ENCODE assay signal across 16 cellular contexts in genomic region chr21:41570791-41571355, GRCh38.
DNase-seq lines count a peak whose midpoint lies in the region; ATAC-seq and TF ChIP-seq lines count a peak whose summit lies in the region.
"Had no signal": no experiment of that assay in that cellular context is flagged by ENCODE, and none has a peak within 500 bp of the region (broad histone marks: within the 10 kb centered on the region; RNA-seq: fewer than 3 reads in every experiment).

No MANE protein-coding gene starts in this region.

- no peaks in the 10 kb centered on the region for H3K36me3 Mint-ChIP-seq in T-helper 2 cell treated with Interferon-gamma antibody and Interleukin-4, amounts not matched to agents 5 μg/mL and 100 μg/mL, for 36 hours (ENCODE audit: low read depth)

- CTCF ChIA-PET in OCI-LY7 (lab: Charles Lee; ENCODE audit: unreplicated experiment) = no interaction called here

- peak; percentile 27 for DNase-seq in OCI-LY7 (ENCODE audit: low spot score)
- DNase-seq in T-helper 2 cell treated with Interferon-gamma antibody and Interleukin-4, amounts not matched to agents 5 μg/mL and 100 μg/mL, for 36 hours (ENCODE audit: low spot score) = no peak
- no peak for DNase-seq in NCI-H146 (lab: John Stamatoyannopoulos, UW)
- DNase-seq: activated CD8-positive, alpha-beta T cell treated with anti-CD3 and anti-CD28 coated beads for 36 hours; activated naive CD4-positive, alpha-beta T cell; heart left ventricle; NCI-H2107; Peyer's patch had no signal

- no peaks in the 10 kb centered on the region for H3K4me1 Mint-ChIP-seq in T-helper 2 cell treated with Interferon-gamma antibody and Interleukin-4, amounts not matched to agents 5 μg/mL and 100 μg/mL, for 36 hours (ENCODE audit: low read depth)
- H3K4me1 Mint-ChIP-seq: neural crest cell had no signal

- H3K9me3 ChIP-seq in OCI-LY7 (ENCODE audit: low read length) = no peaks in the 10 kb centered on the region

- H3K27ac Mint-ChIP-seq in T-helper 2 cell treated with Interferon-gamma antibody and Interleukin-4, amounts not matched to agents 5 μg/mL and 100 μg/mL, for 36 hours = no peak overlapping the region
- H3K27ac Mint-ChIP-seq: activated CD8-positive, alpha-beta T cell treated with anti-CD3 and anti-CD28 coated beads for 36 hours had no signal

- no peak overlapping the region for H3K4me3 ChIP-seq in OCI-LY7 (ENCODE audit: low read depth, low read length, poor library complexity, severe bottlenecking)
- H3K4me3 ChIP-seq: BLaER1 treated with 17β-estradiol and CSF1 and Interleukin-3, amounts not matched to agents 10 nM and 100 nM; cardiac muscle cell; heart left ventricle; Peyer's patch had no signal

- no peak for TF ChIP-seq CTCF in OCI-LY7 (conservative IDR thresholded peaks at IDR 0.05; ENCODE audit: low read length)

- H2AFZ ChIP-seq in OCI-LY7 (ENCODE audit: low read length) = no peak overlapping the region

- no peaks in the 10 kb centered on the region for H3K9me3 Mint-ChIP-seq in T-helper 2 cell treated with Interferon-gamma antibody and Interleukin-4, amounts not matched to agents 5 μg/mL and 100 μg/mL, for 36 hours

- peaks cover 5% of the 10 kb centered on the region for H3K4me1 ChIP-seq in OCI-LY7 (ENCODE audit: insufficient read depth, low read length, poor library complexity, severe bottlenecking)
- H3K4me1 ChIP-seq: heart left ventricle had no signal

- no peak overlapping the region for H3K4me3 Mint-ChIP-seq in T-helper 2 cell treated with Interferon-gamma antibody and Interleukin-4, amounts not matched to agents 5 μg/mL and 100 μg/mL, for 36 hours
- H3K4me3 Mint-ChIP-seq: activated CD8-positive, alpha-beta T cell treated with anti-CD3 and anti-CD28 coated beads for 36 hours; neural crest cell had no signal

- H3K79me2 ChIP-seq in OCI-LY7 (ENCODE audit: insufficient read depth, low read depth, low read length) = no peaks in the 10 kb centered on the region

- no peaks in the 10 kb centered on the region for H3K9me2 ChIP-seq in OCI-LY7 (ENCODE audit: insufficient read depth, low read length)

- 0 out of 2 replicates have a peak overlapping the region, but pooled peaks have one; percentile 26 for H3K4me2 ChIP-seq in OCI-LY7 (ENCODE audit: low read length)

- POLR2A ChIA-PET in OCI-LY7 (lab: Charles Lee) = no interaction called here

- intact Hi-C loops in OCI-LY7 (cut with micrococcal nuclease; ENCODE audit: unreplicated experiment) = no loop called here

- ATAC-seq in GM18861 (IDR thresholded peaks at IDR 0.05; ENCODE audit: unreplicated experiment) = peak; percentile 79
- peak; percentile 92 for ATAC-seq in GM21526 (IDR thresholded peaks at IDR 0.05; ENCODE audit: low FRiP score, unreplicated experiment)
- peak; percentile 88 for ATAC-seq in HG03103 (IDR thresholded peaks at IDR 0.05; ENCODE audit: low read depth, unreplicated experiment)
- no peak for ATAC-seq in HG02973 (IDR thresholded peaks at IDR 0.05; ENCODE audit: unreplicated experiment)
- ATAC-seq in GM21576 (IDR thresholded peaks at IDR 0.05; ENCODE audit: unreplicated experiment) = no peak
- ATAC-seq: activated CD8-positive, alpha-beta T cell treated with anti-CD3 and anti-CD28 coated beads for 36 hours; heart left ventricle had no signal

- H3K36me3 ChIP-seq in OCI-LY7 (ENCODE audit: insufficient read depth, low read length) = no peaks in the 10 kb centered on the region
- H3K36me3 ChIP-seq: BLaER1 treated with 17β-estradiol and CSF1 and Interleukin-3, amounts not matched to agents 10 nM and 100 nM; cardiac muscle cell; heart left ventricle; Peyer's patch had no signal

- BruUV-seq in OCI-LY7 (replicated peaks; lab: Mats Ljungman, UMichigan) = no TSS peak

- peaks cover 2% of the 10 kb centered on the region for H3K27me3 Mint-ChIP-seq in T-helper 2 cell treated with Interferon-gamma antibody and Interleukin-4, amounts not matched to agents 5 μg/mL and 100 μg/mL, for 36 hours (ENCODE audit: low read depth)

- no peaks in the 10 kb centered on the region for H4K20me1 ChIP-seq in OCI-LY7 (ENCODE audit: insufficient read depth, low read length)
- H4K20me1 ChIP-seq: BLaER1 treated with 17β-estradiol and CSF1 and Interleukin-3, amounts not matched to agents 10 nM and 100 nM had no signal

- H3K27ac ChIP-seq in OCI-LY7 (ENCODE audit: low read depth, low read length, poor library complexity, severe bottlenecking) = no peak overlapping the region
- H3K27ac ChIP-seq: BLaER1 treated with 17β-estradiol and CSF1 and Interleukin-3, amounts not matched to agents 10 nM and 100 nM; cardiac muscle cell; heart left ventricle; Peyer's patch had no signal

Comparison
In these comparisons a context has a peak if more than half of its experiments do, and no peak if none do; other contexts are left out.
1. ATAC-seq: peak in GM18861 (single experiment), GM21526 (single experiment) and HG03103 (single experiment); none in HG02973 (single experiment) and GM21576 (single experiment).